16 cellular contexts compared by ENCODE assay signal in the genomic region with DNA sequence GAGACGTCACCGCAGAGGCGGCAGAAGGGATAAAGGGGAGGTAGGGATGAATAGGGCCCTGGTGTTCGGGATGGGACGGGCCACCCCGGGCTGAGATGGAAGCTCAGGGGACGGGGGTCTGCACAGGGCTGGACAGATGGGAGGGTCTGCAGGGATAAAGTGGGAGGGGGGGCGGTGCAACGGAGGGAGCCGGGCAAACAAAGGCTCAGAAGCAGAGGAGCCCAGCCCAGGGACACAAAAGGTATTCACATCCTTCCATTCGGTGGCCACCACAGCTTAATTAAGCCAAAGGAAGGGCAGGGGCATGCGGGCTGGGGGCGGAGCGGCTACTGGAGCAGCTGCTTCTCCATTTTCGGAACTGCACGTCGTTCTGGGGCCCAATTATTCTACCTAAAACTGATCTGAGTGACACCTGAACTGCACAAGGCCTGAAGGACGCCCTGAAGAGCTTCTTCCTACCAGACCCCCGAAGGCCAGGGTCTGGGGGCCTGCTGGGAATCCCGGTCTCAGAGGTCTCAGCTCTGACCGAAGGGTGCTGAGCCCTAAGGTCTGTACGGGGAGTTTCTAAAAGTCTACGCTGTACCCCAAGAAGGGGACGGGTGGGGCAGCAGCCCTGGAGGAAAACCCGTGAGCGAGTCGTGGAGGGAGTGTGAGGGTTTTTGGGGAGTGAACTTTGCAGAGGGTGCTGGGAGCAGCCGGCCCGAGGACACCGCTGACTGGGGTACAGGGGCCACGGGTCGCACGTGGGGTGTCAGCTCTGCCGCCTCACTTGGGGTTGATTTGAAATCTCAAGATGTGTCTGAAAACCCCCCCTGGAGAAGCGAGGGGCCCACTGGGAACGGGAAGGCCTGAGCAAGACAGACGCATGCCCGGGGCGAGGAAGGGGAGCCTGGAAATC.
A peak's percentile ranks its signal among the peaks of the same experiment; 100 is the strongest.
DNase-seq lines count a peak whose midpoint lies in the region; ATAC-seq and TF ChIP-seq lines count a peak whose summit lies in the region.
"Had no signal": no experiment of that assay in that cellular context is flagged by ENCODE, and none has a peak within 500 bp of the region (broad histone marks: within the 10 kb centered on the region; RNA-seq: fewer than 3 reads in every experiment).

No MANE protein-coding gene starts in this region.

- WGBS in SK-N-SH (ENCODE audit: low lambda C conversion rate) = 87% methylated on average over 39 of the region's 39 CpGs

- POLR2A ChIA-PET in SK-N-SH (lab: Yijun Ruan, JAX) = no interaction called here

- no peak for TF ChIP-seq RAD21 in SK-N-SH (IDR thresholded peaks at IDR 0.05; ENCODE audit: low read length)

- H3K9me2 ChIP-seq in SK-N-SH = no peaks in the 10 kb centered on the region

- no peak overlapping the region for H3K27ac ChIP-seq in SK-N-SH (ENCODE audit: low read depth in 2 of 2, low read length in 1 of 2)
- H3K27ac ChIP-seq in KOPT-K1 (ENCODE audit: low read depth, low read length, poor library complexity, severe bottlenecking) = peak overlapping the region; percentile 99
- H3K27ac ChIP-seq in left lung = no peak overlapping the region
- H3K27ac ChIP-seq: 22Rv1, Peyer's patch had no signal

- DNase-seq in SK-N-SH = no peak
- DNase-seq in left lung = peak; percentile 27 to 54
- DNase-seq in sciatic nerve (ENCODE audit: low spot score) = peak; percentile 37
- DNase-seq in SKM-1 (lab: John Stamatoyannopoulos, UW; ENCODE audit: unreplicated experiment) = no peak
- DNase-seq in iPS-NIHi11 (ENCODE audit: low spot score) = no peak
- no peak for DNase-seq in NCI-H510A treated with DMSO at 0.1 percent for 48 hours (lab: John Stamatoyannopoulos, UW)
- DNase-seq: C1 segment of cervical spinal cord, Karpas-422, NCI-H1930, NCI-H2171, NCI-H446 treated with DMSO at 0.1 percent for 48 hours had no signal

- H3K9ac ChIP-seq in SK-N-SH = no peak overlapping the region

- no peaks in the 10 kb centered on the region for H3F3A ChIP-seq in SK-N-SH (replicated peaks; ENCODE audit: insufficient read depth)

- TF ChIP-seq EP300 in SK-N-SH (IDR thresholded peaks at IDR 0.05; ENCODE audit: borderline replicate concordance in 1 of 2, low read depth in 1 of 2, low read length in 1 of 2) = no peak

- 0 out of 2 replicates have a peak overlapping the region, but pooled peaks have one; percentile 44 for H3K4me2 ChIP-seq in SK-N-SH

- H3K27me3 ChIP-seq in SK-N-SH (ENCODE audit: insufficient read depth) (no peaks in the 10 kb centered on the region), left lung (peaks cover 0 to 93% of the 10 kb centered on the region in 2 donors)
- H3K27me3 ChIP-seq: Peyer's patch had no signal

- H3K9me3 ChIP-seq in SK-N-SH = no peaks in the 10 kb centered on the region
- no peaks in the 10 kb centered on the region for H3K9me3 ChIP-seq in KOPT-K1 (ENCODE audit: insufficient read depth, low read length, poor library complexity, severe bottlenecking)
- no peaks in the 10 kb centered on the region for H3K9me3 ChIP-seq in left lung

- intact Hi-C loops in left lung (cut with DNase I) (no loop called here), sciatic nerve (cut with DNase I) (no loop called here)

- H3K36me3 ChIP-seq in SK-N-SH (replicated peaks in 1 of 2; ENCODE audit: control insufficient read depth in 1 of 2, insufficient read depth in 2 of 2, low read length in 1 of 2) = no peaks in the 10 kb centered on the region
- 0 out of 2 replicates have a peak, but pooled peaks cover 5% of the 10 kb centered on the region for H3K36me3 ChIP-seq in KOPT-K1 (ENCODE audit: insufficient read depth, low read length)
- no peaks in the 10 kb centered on the region for H3K36me3 ChIP-seq in left lung
- H3K36me3 ChIP-seq: Peyer's patch had no signal

- CTCF ChIA-PET in SK-N-SH (lab: Yijun Ruan, JAX) = interaction anchor here (0.9 to 1.8 kb wide), 2 partner anchors 7 to 8 kb away, joined by 3 to 4 read pairs; no protein-coding TSS in a partner anchor

- no peaks in the 10 kb centered on the region for H3K79me2 ChIP-seq in SK-N-SH (ENCODE audit: insufficient read depth)

- no peak for TF ChIP-seq CTCF in SK-N-SH (IDR thresholded peaks at IDR 0.05)
- no peak for TF ChIP-seq CTCF in left lung (IDR thresholded peaks at IDR 0.05)

- no peak overlapping the region for H2AFZ ChIP-seq in SK-N-SH (ENCODE audit: low read depth)

- H3K4me1 ChIP-seq in SK-N-SH (ENCODE audit: control insufficient read depth in 1 of 2, insufficient read depth in 2 of 2, low read depth in 1 of 2, low read length in 1 of 2) = peaks cover 0 to 16% of the 10 kb centered on the region in 2 experiments; a peak in 1 of 4 replicates
- H3K4me1 ChIP-seq in left lung = no peaks in the 10 kb centered on the region
- H3K4me1 ChIP-seq: Peyer's patch had no signal

- H3K4me3 ChIP-seq in SK-N-SH (ENCODE audit: low read depth in 2 of 2, low read length in 1 of 2) = no peak overlapping the region
- no peak overlapping the region for H3K4me3 ChIP-seq in left lung
- H3K4me3 ChIP-seq: Peyer's patch had no signal

- 0 out of 2 replicates have a peak, but pooled peaks cover 3% of the 10 kb centered on the region for H4K20me1 ChIP-seq in SK-N-SH (ENCODE audit: insufficient read depth)

- ATAC-seq in SK-N-SH treated with all-trans-retinoic acid at 6 μM for 48 hours = no peak
- ATAC-seq in left lung = no peak
- ATAC-seq in sciatic nerve = no peak
- ATAC-seq: HepG2 had no signal

TF ChIP-seq in SK-N-SH, 30 proteins besides CTCF, POLR2A, EP300 and RAD21 (continues in another document):
- TF ChIP-seq GABPA (IDR thresholded peaks at IDR 0.05; ENCODE audit: low read depth) = no peak
- no peak for TF ChIP-seq PBX3 (IDR thresholded peaks at IDR 0.05)
- TF ChIP-seq FOSL2 (IDR thresholded peaks at IDR 0.05; ENCODE audit: borderline replicate concordance, low read depth) = no peak
- TF ChIP-seq ZBTB33 (IDR thresholded peaks at IDR 0.05; ENCODE audit: borderline replicate concordance, low read depth) = no peak
- no peak for TF ChIP-seq FOXM1 (IDR thresholded peaks at IDR 0.05; ENCODE audit: low read depth)
- no peak for TF ChIP-seq MEF2A (IDR thresholded peaks at IDR 0.05; ENCODE audit: borderline replicate concordance, low read depth)
- TF ChIP-seq RCOR1 (IDR thresholded peaks at IDR 0.05; ENCODE audit: low read length) = no peak
- TF ChIP-seq EZH2phosphoT487 (IDR thresholded peaks at IDR 0.05; ENCODE audit: borderline replicate concordance, low read depth) = no peak

TF ChIP-seq in SK-N-SH treated with all-trans-retinoic acid at 6 μM for 48 hours, 23 proteins besides CTCF, POLR2A, EP300 and RAD21:
- no peak for TF ChIP-seq ARNTL (CRISPR knock-in tag; IDR thresholded peaks at IDR 0.05; ENCODE audit: borderline replicate concordance, low read depth)
- TF ChIP-seq, protein P1, sequence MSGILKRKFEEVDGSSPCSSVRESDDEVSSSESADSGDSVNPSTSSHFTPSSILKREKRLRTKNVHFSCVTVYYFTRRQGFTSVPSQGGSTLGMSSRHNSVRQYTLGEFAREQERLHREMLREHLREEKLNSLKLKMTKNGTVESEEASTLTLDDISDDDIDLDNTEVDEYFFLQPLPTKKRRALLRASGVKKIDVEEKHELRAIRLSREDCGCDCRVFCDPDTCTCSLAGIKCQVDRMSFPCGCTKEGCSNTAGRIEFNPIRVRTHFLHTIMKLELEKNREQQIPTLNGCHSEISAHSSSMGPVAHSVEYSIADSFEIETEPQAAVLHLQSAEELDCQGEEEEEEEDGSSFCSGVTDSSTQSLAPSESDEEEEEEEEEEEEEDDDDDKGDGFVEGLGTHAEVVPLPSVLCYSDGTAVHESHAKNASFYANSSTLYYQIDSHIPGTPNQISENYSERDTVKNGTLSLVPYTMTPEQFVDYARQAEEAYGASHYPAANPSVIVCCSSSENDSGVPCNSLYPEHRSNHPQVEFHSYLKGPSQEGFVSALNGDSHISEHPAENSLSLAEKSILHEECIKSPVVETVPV (CRISPR knock-in tag; IDR thresholded peaks at IDR 0.05) = no peak
- TF ChIP-seq, protein P2, sequence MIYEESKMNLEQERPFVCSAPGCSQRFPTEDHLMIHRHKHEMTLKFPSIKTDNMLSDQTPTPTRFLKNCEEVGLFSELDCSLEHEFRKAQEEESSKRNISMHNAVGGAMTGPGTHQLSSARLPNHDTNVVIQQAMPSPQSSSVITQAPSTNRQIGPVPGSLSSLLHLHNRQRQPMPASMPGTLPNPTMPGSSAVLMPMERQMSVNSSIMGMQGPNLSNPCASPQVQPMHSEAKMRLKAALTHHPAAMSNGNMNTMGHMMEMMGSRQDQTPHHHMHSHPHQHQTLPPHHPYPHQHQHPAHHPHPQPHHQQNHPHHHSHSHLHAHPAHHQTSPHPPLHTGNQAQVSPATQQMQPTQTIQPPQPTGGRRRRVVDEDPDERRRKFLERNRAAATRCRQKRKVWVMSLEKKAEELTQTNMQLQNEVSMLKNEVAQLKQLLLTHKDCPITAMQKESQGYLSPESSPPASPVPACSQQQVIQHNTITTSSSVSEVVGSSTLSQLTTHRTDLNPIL (CRISPR knock-in tag; IDR thresholded peaks at IDR 0.05; ENCODE audit: low read depth) = no peak
- no peak for TF ChIP-seq SNAI2 (CRISPR knock-in tag; IDR thresholded peaks at IDR 0.05)
- TF ChIP-seq ESRRG (CRISPR knock-in tag; IDR thresholded peaks at IDR 0.05) = no peak
- no peak for TF ChIP-seq POU6F1 (CRISPR knock-in tag; IDR thresholded peaks at IDR 0.05; ENCODE audit: borderline replicate concordance, low read depth)
- no peak for TF ChIP-seq BACH2 (CRISPR knock-in tag; IDR thresholded peaks at IDR 0.05; ENCODE audit: borderline replicate concordance)
- TF ChIP-seq ZNF565 (CRISPR knock-in tag; conservative IDR thresholded peaks at IDR 0.05; ENCODE audit: low read depth) = no peak

Comparison
In these comparisons a context has a peak if more than half of its experiments do, and no peak if none do; other contexts are left out.
1. DNase-seq: peak in left lung (2 of 2) and sciatic nerve (single experiment); none in SK-N-SH (single experiment), SKM-1 (single experiment), iPS-NIHi11 (single experiment) and NCI-H510A treated with DMSO at 0.1 percent for 48 hours (single experiment).